Comparison of ENCODE assay signal across 6 cellular contexts in the genomic region with DNA sequence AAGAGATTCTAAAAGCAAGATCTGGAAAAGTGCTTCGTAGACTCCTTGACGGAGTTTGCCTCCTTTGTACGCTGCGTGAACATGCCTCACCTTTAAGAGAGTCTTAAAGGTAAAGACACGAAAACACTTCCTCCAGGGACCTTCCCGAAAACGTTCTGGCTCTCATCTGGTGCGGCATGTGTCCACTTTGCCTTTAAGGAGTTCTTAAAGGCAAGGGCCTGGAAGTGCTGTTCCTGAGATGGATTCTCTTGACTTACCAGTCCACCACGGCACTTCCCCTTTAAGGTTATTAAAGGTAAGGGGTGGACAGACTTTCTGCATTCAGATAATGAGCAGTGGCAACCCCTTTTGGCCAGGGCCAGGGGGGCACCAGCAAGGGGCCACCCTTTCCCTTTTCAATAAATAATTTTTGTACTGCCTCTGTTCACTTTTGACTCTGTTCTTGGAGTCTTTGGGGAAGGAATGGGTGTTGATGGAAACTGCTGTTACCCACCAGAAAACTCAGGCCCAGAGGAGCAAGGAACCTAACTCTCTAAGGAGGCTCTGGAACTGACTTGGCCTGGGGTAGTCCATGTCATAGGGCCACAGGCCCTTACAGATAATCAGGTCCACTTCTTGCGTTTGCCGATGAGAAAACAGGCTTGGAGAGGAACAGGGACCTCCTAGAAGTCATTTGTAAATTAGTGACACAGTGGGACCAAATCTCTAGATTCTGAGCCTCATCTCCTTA. TPM values are rescaled to one million over a fixed set of nuclear protein-coding genes. Genes with fewer than 3 reads are reported as not detected.
DNase-seq lines count a peak whose midpoint lies in the region; ATAC-seq, FAIRE-seq and TF ChIP-seq lines count a peak whose summit lies in the region.

No MANE protein-coding gene starts in this region.

- peaks cover 0 to 23% of the 10 kb centered on the region in 2 donors for H3K27me3 ChIP-seq in left lung

- POLR2A ChIA-PET in activated naive CD8-positive, alpha-beta T cell treated with anti-CD3 and anti-CD28 coated beads, Interleukin-2, amount 10 ng/mL, durations not matched to agents 7 days and 5 days (lab: Charles Lee): interaction anchor here (1.0 to 2.9 kb wide), 4 partner anchors 9 to 57 kb away, joined by 3 to 27 read pairs (median 5); a partner anchor contains a TSS

- peaks cover 0 to 15% of the 10 kb centered on the region in 2 donors for H3K4me1 ChIP-seq in left lung

- DNase-seq in COLO829 (ENCODE audit: low spot score) (peak; percentile 21), H54 (ENCODE audit: insufficient read length, low spot score) (peak; percentile 44), NCI-H2107 treated with DMSO at 0.1 percent for 48 hours (lab: John Stamatoyannopoulos, UW; ENCODE audit: unreplicated experiment) (peak; percentile 85), left lung (peak in 1 of 2 donors; percentile 50)
- DNase-seq in activated naive CD8-positive, alpha-beta T cell treated with anti-CD3 and anti-CD28 coated beads, Interleukin-2, amount 10 ng/mL, durations not matched to agents 7 days and 5 days: no peak
- DNase-seq in stimulated activated naive CD4-positive, alpha-beta T cell treated with Interleukin-2 at 50 U/mL for 16 hours (lab: John Stamatoyannopoulos, UW): no peak

- no peak for TF ChIP-seq CTCF in left lung (IDR thresholded peaks at IDR 0.05)

- H3K36me3 ChIP-seq in left lung: no peaks in the 10 kb centered on the region

- no peaks in the 10 kb centered on the region for H3K36me3 Mint-ChIP-seq in activated naive CD8-positive, alpha-beta T cell treated with anti-CD3 and anti-CD28 coated beads, Interleukin-2, amount 10 ng/mL, durations not matched to agents 7 days and 5 days

- TF ChIP-seq POLR2A in H54 (IDR thresholded peaks at IDR 0.05; ENCODE audit: low read depth, low read length): no peak

- H3K27ac ChIP-seq in left lung: peak overlapping the region; percentile 60 to 70

- peak; percentile 19 for ATAC-seq in activated naive CD8-positive, alpha-beta T cell treated with anti-CD3 and anti-CD28 coated beads, Interleukin-2, amount 10 ng/mL, durations not matched to agents 7 days and 5 days (ENCODE audit: low read depth)
- ATAC-seq in left lung: peak; percentile 83

- no peaks in the 10 kb centered on the region for H3K9me3 ChIP-seq in left lung

- peak; percentile 15 for FAIRE-seq in H54 (lab: Jason Lieb, UNC)

- peaks cover 25% of the 10 kb centered on the region for H3K27me3 Mint-ChIP-seq in activated naive CD8-positive, alpha-beta T cell treated with anti-CD3 and anti-CD28 coated beads, Interleukin-2, amount 10 ng/mL, durations not matched to agents 7 days and 5 days

- peak overlapping the region; percentile 85 for H3K4me3 Mint-ChIP-seq in activated naive CD8-positive, alpha-beta T cell treated with anti-CD3 and anti-CD28 coated beads, Interleukin-2, amount 10 ng/mL, durations not matched to agents 7 days and 5 days

- H3K4me1 Mint-ChIP-seq in activated naive CD8-positive, alpha-beta T cell treated with anti-CD3 and anti-CD28 coated beads, Interleukin-2, amount 10 ng/mL, durations not matched to agents 7 days and 5 days: peaks cover 23% of the 10 kb centered on the region

- peak overlapping the region; percentile 43 to 49 for H3K4me3 ChIP-seq in left lung

- peak overlapping the region; percentile 74 for H3K27ac Mint-ChIP-seq in activated naive CD8-positive, alpha-beta T cell treated with anti-CD3 and anti-CD28 coated beads, Interleukin-2, amount 10 ng/mL, durations not matched to agents 7 days and 5 days

- no peaks in the 10 kb centered on the region for H3K9me3 Mint-ChIP-seq in activated naive CD8-positive, alpha-beta T cell treated with anti-CD3 and anti-CD28 coated beads, Interleukin-2, amount 10 ng/mL, durations not matched to agents 7 days and 5 days

- intact Hi-C loops in left lung (cut with DNase I): no loop called here

RNA-seq across cellular contexts. Expression of a gene that starts 4.4 kb away (rescaled TPM):
- 1 to 10 TPM; 1.2 TPM for total RNA-seq in activated naive CD8-positive, alpha-beta T cell treated with anti-CD3 and anti-CD28 coated beads, Interleukin-2, amount 10 ng/mL, durations not matched to agents 7 days and 5 days
- total RNA-seq in left lung: under 1 TPM; 0.29 to 0.73 TPM

RNA-seq across cellular contexts. Expression of a gene that starts 15.9 kb away (rescaled TPM):
- total RNA-seq in activated naive CD8-positive, alpha-beta T cell treated with anti-CD3 and anti-CD28 coated beads, Interleukin-2, amount 10 ng/mL, durations not matched to agents 7 days and 5 days: 10 to 100 TPM; 59.9 to 63.1 TPM
- total RNA-seq in left lung: 100 to 1,000 TPM; 141 to 147 TPM

RNA-seq across cellular contexts. Expression of a gene that starts 31.5 kb away (rescaled TPM):
- total RNA-seq in activated naive CD8-positive, alpha-beta T cell treated with anti-CD3 and anti-CD28 coated beads, Interleukin-2, amount 10 ng/mL, durations not matched to agents 7 days and 5 days: 10 to 100 TPM; 91.7 to 98.0 TPM
- total RNA-seq in left lung: 10 to 100 TPM; 64.9 to 81.8 TPM

RNA-seq across cellular contexts. Expression of a gene that starts 41.8 kb away (rescaled TPM):
- total RNA-seq in activated naive CD8-positive, alpha-beta T cell treated with anti-CD3 and anti-CD28 coated beads, Interleukin-2, amount 10 ng/mL, durations not matched to agents 7 days and 5 days: 10 to 100 TPM; 35.7 to 40.1 TPM
- total RNA-seq in left lung: 10 to 100 TPM; 48.7 to 73.3 TPM

RNA-seq across cellular contexts. Expression of a gene that starts 51.0 kb away (rescaled TPM):
- 1 to 10 TPM; 3.1 to 4.9 TPM for total RNA-seq in activated naive CD8-positive, alpha-beta T cell treated with anti-CD3 and anti-CD28 coated beads, Interleukin-2, amount 10 ng/mL, durations not matched to agents 7 days and 5 days
- 100 to 1,000 TPM; 201 to 225 TPM for total RNA-seq in left lung

Comparison
In these comparisons a context has a peak if more than half of its experiments do, and no peak if none do; other contexts are left out.
1. DNase-seq: peak in COLO829 (single experiment), H54 (single experiment) and NCI-H2107 treated with DMSO at 0.1 percent for 48 hours (single experiment); none in activated naive CD8-positive, alpha-beta T cell treated with anti-CD3 and anti-CD28 coated beads, Interleukin-2, amount 10 ng/mL, durations not matched to agents 7 days and 5 days (single experiment) and stimulated activated naive CD4-positive, alpha-beta T cell treated with Interleukin-2 at 50 U/mL for 16 hours (single experiment).